Comparison of ENCODE assay signal across 8 cellular contexts in the genomic region with DNA sequence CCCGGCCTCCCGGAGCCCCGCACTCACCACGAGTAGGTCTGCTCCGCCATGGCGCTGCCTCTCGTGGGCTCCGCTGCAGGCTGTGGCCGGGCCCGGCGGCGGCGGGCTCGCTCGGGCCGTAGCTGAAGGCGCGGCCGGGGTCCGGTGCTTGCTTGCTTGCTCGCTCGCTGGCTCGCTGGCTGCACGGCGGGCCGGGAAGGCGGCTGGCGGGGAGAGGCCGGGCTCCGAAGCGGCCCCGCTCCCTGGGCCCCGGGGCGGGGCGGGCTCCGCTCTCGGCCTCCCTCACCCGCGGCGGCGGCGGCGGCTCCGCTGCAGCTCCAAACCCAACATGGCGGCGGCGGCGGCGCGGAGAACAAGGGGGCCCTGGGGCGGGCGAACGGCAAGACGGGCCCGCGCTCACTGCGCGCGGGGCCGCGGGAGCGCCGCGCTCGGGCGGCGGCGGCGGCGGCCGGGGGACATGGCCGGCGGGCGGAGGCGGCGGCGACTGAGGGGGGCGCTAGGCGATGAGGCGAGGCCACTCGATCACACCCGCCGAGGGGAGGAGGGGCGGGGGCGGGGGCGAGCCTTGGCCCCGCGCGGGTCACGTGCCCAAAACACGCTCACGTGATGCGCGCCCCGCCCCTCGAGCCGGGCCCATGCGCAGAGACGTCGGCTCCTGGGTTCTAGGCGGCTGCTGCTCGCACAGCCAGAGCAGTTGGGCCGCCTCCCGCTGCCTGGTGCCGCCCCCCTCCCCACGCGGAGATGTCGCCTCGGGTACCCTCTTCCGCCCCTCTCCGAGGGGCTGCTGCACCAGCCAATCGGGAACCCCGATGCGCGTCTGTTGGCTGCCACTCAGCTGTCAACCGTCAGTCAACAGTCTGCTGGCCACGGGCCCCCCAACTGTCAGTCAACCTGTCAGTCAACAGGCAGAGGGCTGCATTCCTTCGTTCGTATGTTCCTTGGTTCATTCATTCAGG.
DNase-seq lines count a peak whose midpoint lies in the region; ATAC-seq and TF ChIP-seq lines count a peak whose summit lies in the region.

A gene with protein sequence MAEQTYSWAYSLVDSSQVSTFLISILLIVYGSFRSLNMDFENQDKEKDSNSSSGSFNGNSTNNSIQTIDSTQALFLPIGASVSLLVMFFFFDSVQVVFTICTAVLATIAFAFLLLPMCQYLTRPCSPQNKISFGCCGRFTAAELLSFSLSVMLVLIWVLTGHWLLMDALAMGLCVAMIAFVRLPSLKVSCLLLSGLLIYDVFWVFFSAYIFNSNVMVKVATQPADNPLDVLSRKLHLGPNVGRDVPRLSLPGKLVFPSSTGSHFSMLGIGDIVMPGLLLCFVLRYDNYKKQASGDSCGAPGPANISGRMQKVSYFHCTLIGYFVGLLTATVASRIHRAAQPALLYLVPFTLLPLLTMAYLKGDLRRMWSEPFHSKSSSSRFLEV (minus strand): TSS at position 541 of the 956 bp plus-strand sequence. CDS start 491 bp downstream, at position 50.

- no peak for TF ChIP-seq CTCF in cardiac fibroblast (IDR thresholded peaks at IDR 0.05; ENCODE audit: low read depth, low read length)

- in situ Hi-C loops in GM18951 (cut with MboI; ENCODE audit: low sequenced_read_pairs, unreplicated experiment), result no loop called here

- peak within 1 kb of the TSS; percentile 81 to 92 for H3K4me3 ChIP-seq in cardiac fibroblast (replicated peaks in 1 of 2; ENCODE audit: low read depth in 2 of 2, low read length in 2 of 2)

- peak; percentile 73 for TF ChIP-seq POLR2A in GM18951 (IDR thresholded peaks at IDR 0.05; ENCODE audit: extremely low read depth, insufficient read depth, insufficient read length)

- peak; percentile 62 for ATAC-seq in HG03175 (IDR thresholded peaks at IDR 0.05; ENCODE audit: unreplicated experiment)

- peak; percentile 95 for DNase-seq in AG08395 (ENCODE audit: low spot score)
- DNase-seq in NCI-H2227 treated with DMSO at 0.1 percent for 48 hours (lab: John Stamatoyannopoulos, UW), result peak; percentile 84
- DNase-seq in activated CD4-positive, CD25-positive, alpha-beta regulatory T cell (lab: John Stamatoyannopoulos, UW), result peak; percentile 79 to 88 (median 86)
- DNase-seq in cardiac fibroblast (ENCODE audit: low read depth in 2 of 2), result peak; percentile 79 to 90
- peak; percentile 85 for DNase-seq in inferior parietal cortex (ENCODE audit: extremely low spot score)
- DNase-seq in smooth muscle cell of the brain vasculature (ENCODE audit: low read depth, low spot score), result peak; percentile 62

Comparison
In these comparisons a context has a peak if more than half of its experiments do, and no peak if none do; other contexts are left out.
1. Peak in every context shown above with its lines: DNase-seq, ATAC-seq and H3K4me3 ChIP-seq.